8 cellular contexts compared by ENCODE assay signal in the genomic region with DNA sequence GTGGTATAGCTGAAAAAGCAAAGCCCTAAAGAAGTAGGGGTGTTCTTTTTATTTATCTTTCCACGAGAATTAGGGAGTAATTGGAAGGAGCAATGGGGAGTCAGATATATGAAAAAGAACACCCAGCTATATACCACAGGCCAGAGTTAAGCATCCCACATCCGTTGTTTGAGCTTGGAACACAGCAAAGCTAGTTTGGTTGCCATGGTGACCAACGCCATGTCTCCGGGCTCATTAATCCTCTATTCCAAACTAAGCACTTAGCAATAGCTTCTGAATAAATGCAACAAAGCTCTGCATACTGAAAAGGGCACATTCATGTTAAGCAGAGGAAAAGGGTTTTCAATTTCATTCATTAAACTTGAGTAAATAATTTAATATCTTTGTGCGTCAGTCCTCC. TPM values are rescaled to one million over a fixed set of nuclear protein-coding genes. Genes with fewer than 3 reads are reported as not detected.
A peak's percentile ranks its signal among the peaks of the same experiment; 100 is the strongest.
DNase-seq lines count a peak whose midpoint lies in the region; ATAC-seq and TF ChIP-seq lines count a peak whose summit lies in the region.

No MANE protein-coding gene starts in this region.

- TF ChIP-seq CTCF in CD8-positive, alpha-beta T cell (IDR thresholded peaks at IDR 0.05) = no peak

- ATAC-seq in HG03103 (IDR thresholded peaks at IDR 0.05; ENCODE audit: low read depth, unreplicated experiment) (peak; percentile 37), HG03045 (IDR thresholded peaks at IDR 0.05; ENCODE audit: unreplicated experiment) (no peak)
- no peak for ATAC-seq in CD8-positive, alpha-beta T cell

- in situ Hi-C loops in G401 (cut with HindIII; ENCODE audit: low sequenced_read_pairs) = loop anchor here (25.0 kb wide), 1 partner anchor 178 kb away; no protein-coding TSS in a partner anchor

- H3K4me3 Mint-ChIP-seq in CD8-positive, alpha-beta T cell = no peak overlapping the region

- intact Hi-C loops in CD8-positive, alpha-beta T cell (cut with DNase I, micrococcal nuclease) = no loop called here

- H3K9me3 ChIP-seq in CD8-positive, alpha-beta T cell (ENCODE audit: low read length) = no peaks in the 10 kb centered on the region

- POLR2A ChIA-PET in CD8-positive, alpha-beta T cell (lab: Charles Lee) = no interaction called here

- no peaks in the 10 kb centered on the region for H3K27me3 ChIP-seq in CD8-positive, alpha-beta T cell (ENCODE audit: insufficient read depth, low read length)

- DNase-seq in G401 (ENCODE audit: low spot score) (peak; percentile 5), NCI-H82 treated with DMSO at 0.1 percent for 48 hours (lab: John Stamatoyannopoulos, UW; ENCODE audit: unreplicated experiment) (peak; percentile 79), foreskin melanocyte (peak; percentile 68), SW 1271 (lab: John Stamatoyannopoulos, UW) (no peak)
- DNase-seq in activated T-cell treated with anti-CD3 and anti-CD28 coated beads, Interleukin-2, amount 50 U/mL, for 48 hours = no peak
- no peak for DNase-seq in CD8-positive, alpha-beta T cell

- H3K27ac Mint-ChIP-seq in CD8-positive, alpha-beta T cell = no peak overlapping the region

- no peaks in the 10 kb centered on the region for H3K36me3 ChIP-seq in CD8-positive, alpha-beta T cell (ENCODE audit: insufficient read depth, low read length)

- CTCF ChIA-PET in CD8-positive, alpha-beta T cell (lab: Charles Lee) = no interaction called here

- no peak overlapping the region for H3K4me3 ChIP-seq in CD8-positive, alpha-beta T cell (ENCODE audit: low read depth, low read length)

- H3K4me1 Mint-ChIP-seq in CD8-positive, alpha-beta T cell (ENCODE audit: low read depth) = peaks cover 2% of the 10 kb centered on the region

- H3K4me1 ChIP-seq in CD8-positive, alpha-beta T cell (ENCODE audit: insufficient read depth, low read length) = no peaks in the 10 kb centered on the region

- no peaks in the 10 kb centered on the region for H3K27me3 Mint-ChIP-seq in CD8-positive, alpha-beta T cell (ENCODE audit: low read depth)

- H3K36me3 Mint-ChIP-seq in CD8-positive, alpha-beta T cell = no peaks in the 10 kb centered on the region

- H3K27ac ChIP-seq in CD8-positive, alpha-beta T cell (ENCODE audit: low read depth, low read length) = no peak overlapping the region

- no peaks in the 10 kb centered on the region for H3K9me3 Mint-ChIP-seq in CD8-positive, alpha-beta T cell

RNA-seq across cellular contexts. Expression of a gene that starts 23.5 kb away (rescaled TPM):
- total RNA-seq in G401 (2014; rRNA removed; shearing (Covaris generic)) = not detected in 2 replicates
- total RNA-seq in CD8-positive, alpha-beta T cell = not detected

Comparison
In these comparisons a context has a peak if more than half of its experiments do, and no peak if none do; other contexts are left out.
1. DNase-seq: peak in G401 (single experiment), NCI-H82 treated with DMSO at 0.1 percent for 48 hours (single experiment) and foreskin melanocyte (single experiment); none in SW 1271 (0 of 2), activated T-cell treated with anti-CD3 and anti-CD28 coated beads, Interleukin-2, amount 50 U/mL, for 48 hours (0 of 2) and CD8-positive, alpha-beta T cell (0 of 7).